ENCODE assay signal across 8 cellular contexts in genomic region chr2:102301867-102302362, GRCh38. TPM values are rescaled to one million over a fixed set of nuclear protein-coding genes. Genes with fewer than 3 reads are reported as not detected.
DNase-seq lines count a peak whose midpoint lies in the region; ATAC-seq, FAIRE-seq and TF ChIP-seq lines count a peak whose summit lies in the region.

No MANE protein-coding gene starts in this region.

- DNase-seq in GM12891 (ENCODE audit: insufficient read length, low spot score) (no peak), HCEC 1CT (peak; percentile 53), NOMO-1 treated with DMSO at 0.1 percent for 48 hours (lab: John Stamatoyannopoulos, UW; ENCODE audit: unreplicated experiment) (peak; percentile 85), activated T-helper 1 cell treated with Interleukin-2 at 50 U/mL for 16 hours (ENCODE audit: low read depth) (peak; percentile 12), left lobe of liver (ENCODE audit: low spot score) (no peak), amygdala (lab: John Stamatoyannopoulos, UW) (no peak), frontal cortex (ENCODE audit: low spot score in 2 of 2) (no peak)

- no peak for TF ChIP-seq POLR2A in GM12891 (IDR thresholded peaks at IDR 0.05; ENCODE audit: low read depth, low read length)

- ATAC-seq in left lobe of liver: peak; percentile 39
- ATAC-seq in GM19467 (IDR thresholded peaks at IDR 0.05; ENCODE audit: unreplicated experiment): no peak

- no peak for FAIRE-seq in GM12891 (lab: Jason Lieb, UNC)
- no peak for FAIRE-seq in frontal cortex (lab: Jason Lieb, UNC)

TF ChIP-seq in GM12891, 5 proteins besides CTCF, POLR2A, EP300 and RAD21:
- TF ChIP-seq TAF1 (IDR thresholded peaks at IDR 0.05; ENCODE audit: low read depth, low read length): no peak
- TF ChIP-seq SPI1 (IDR thresholded peaks at IDR 0.05; ENCODE audit: low read depth, low read length): peak; percentile 85

RNA-seq across cellular contexts. Expression of gene IL1RL1, which starts 9.4 kb away (rescaled TPM):
- polyA plus RNA-seq in GM12891 (2012; ENCODE audit: low read depth, missing spikeins): not detected
- total RNA-seq in left lobe of liver (2.6 TPM), frontal cortex (not detected)

RNA-seq across cellular contexts. Expression of gene IL18R1, which starts 53.7 kb away (rescaled TPM):
- polyA plus RNA-seq in GM12891 (2012; ENCODE audit: low read depth, missing spikeins): 6.7 TPM
- total RNA-seq in left lobe of liver (7.6 TPM), frontal cortex (0.41 TPM)

Comparison
In these comparisons a context has a peak if more than half of its experiments do, and no peak if none do; other contexts are left out.
1. DNase-seq: peak in HCEC 1CT (single experiment), NOMO-1 treated with DMSO at 0.1 percent for 48 hours (single experiment) and activated T-helper 1 cell treated with Interleukin-2 at 50 U/mL for 16 hours (single experiment); none in GM12891 (single experiment), left lobe of liver (single experiment), amygdala (0 of 56) and frontal cortex (0 of 2).